ENCODE assay signal across 11 cellular contexts in genomic region chr10:119252051-119252465, GRCh38. TPM values are rescaled to one million over a fixed set of nuclear protein-coding genes. Genes with fewer than 3 reads are reported as not detected.
DNase-seq lines count a peak whose midpoint lies in the region; ATAC-seq and TF ChIP-seq lines count a peak whose summit lies in the region.
"Had no signal": no experiment of that assay in that cellular context is flagged by ENCODE, and none has a peak within 500 bp of the region (broad histone marks: within the 10 kb centered on the region; RNA-seq: fewer than 3 reads in every experiment).

No MANE protein-coding gene starts in this region.

- dilution Hi-C loops in IMR-90 (cut with HindIII; ENCODE audit: low sequenced_read_pairs, unreplicated experiment): no loop called here

- intact Hi-C loops in IMR-90 (cut with micrococcal nuclease) (no loop called here), lower lobe of right lung (cut with DNase I) (loop anchor here (10.0 kb wide), 1 partner anchor 47 kb away; the partner anchor contains the start of gene GRK5), colonic mucosa (cut with DNase I) (no loop called here)

- H2BK5ac ChIP-seq in IMR-90 (ENCODE audit: low read depth, low read length, poor library complexity, severe bottlenecking): peak overlapping the region; percentile 64

- no peaks in the 10 kb centered on the region for H3K9me3 ChIP-seq in IMR-90 (ENCODE audit: control insufficient read depth, insufficient read depth, low read length)
- no peaks in the 10 kb centered on the region for H3K9me3 ChIP-seq in lower lobe of right lung
- H3K9me3 ChIP-seq in thoracic aorta: no peaks in the 10 kb centered on the region
- no peaks in the 10 kb centered on the region for H3K9me3 ChIP-seq in colonic mucosa

- H3K9me3 Mint-ChIP-seq in effector memory CD8-positive, alpha-beta T cell: no peaks in the 10 kb centered on the region
- no peaks in the 10 kb centered on the region for H3K9me3 Mint-ChIP-seq in activated naive CD8-positive, alpha-beta T cell treated with anti-CD3 and anti-CD28 coated beads, Interleukin-2, amount 50 U/mL, for 24 hours

- TF ChIP-seq RAD21 in IMR-90 (IDR thresholded peaks at IDR 0.05; ENCODE audit: low read length): peak; percentile 14; the same call in 1 of the 2 replicates

- H3K23ac ChIP-seq in IMR-90 (ENCODE audit: low read depth, low read length): peak overlapping the region; percentile 10

- H3K56ac ChIP-seq in IMR-90 (ENCODE audit: extremely low read depth, insufficient read depth, low read length): peak overlapping the region; percentile 47

- BruUV-seq in IMR-90 (replicated peaks; lab: Mats Ljungman, UMichigan): no TSS peak

- H3K4ac ChIP-seq in IMR-90 (ENCODE audit: low read depth, low read length): peak overlapping the region; percentile 93

- peak overlapping the region; percentile 21; the same call in 1 of the 2 replicates for H2BK20ac ChIP-seq in IMR-90 (ENCODE audit: low read depth, low read length)

- H2AK5ac ChIP-seq in IMR-90 (ENCODE audit: low read depth, low read length): peak overlapping the region; percentile 97

- peaks cover 3% of the 10 kb centered on the region for H3K36me3 Mint-ChIP-seq in effector memory CD8-positive, alpha-beta T cell (ENCODE audit: insufficient read depth)
- H3K36me3 Mint-ChIP-seq in activated naive CD8-positive, alpha-beta T cell treated with anti-CD3 and anti-CD28 coated beads, Interleukin-2, amount 50 U/mL, for 24 hours (ENCODE audit: low read depth): peaks cover 4% of the 10 kb centered on the region

- peaks cover 34% of the 10 kb centered on the region for H3K9me1 ChIP-seq in IMR-90 (ENCODE audit: insufficient read depth, low read length)

- no peak overlapping the region for H3K4me3 Mint-ChIP-seq in effector memory CD8-positive, alpha-beta T cell
- no peak overlapping the region for H3K4me3 Mint-ChIP-seq in activated naive CD8-positive, alpha-beta T cell treated with anti-CD3 and anti-CD28 coated beads, Interleukin-2, amount 50 U/mL, for 24 hours

- peak overlapping the region; percentile 58 for H4K5ac ChIP-seq in IMR-90 (ENCODE audit: low read depth, low read length)

- H3K27me3 ChIP-seq in IMR-90 (ENCODE audit: control insufficient read depth, insufficient read depth, low read length) (no peaks in the 10 kb centered on the region), lower lobe of right lung (ENCODE audit: low read depth) (no peaks in the 10 kb centered on the region), thoracic aorta (replicated peaks; ENCODE audit: insufficient read depth) (no peaks in the 10 kb centered on the region), colonic mucosa (no peaks in the 10 kb centered on the region)

- peaks cover 68% of the 10 kb centered on the region for H4K20me1 ChIP-seq in IMR-90 (ENCODE audit: insufficient read depth, low read length)

- peak overlapping the region; percentile 86 for H3K14ac ChIP-seq in IMR-90 (replicated peaks; ENCODE audit: low read depth, low read length)

- peak; percentile 31; the same call in 1 of the 2 replicates for TF ChIP-seq CTCF in IMR-90 (conservative IDR thresholded peaks at IDR 0.05; ENCODE audit: low read depth, low read length)
- TF ChIP-seq CTCF in lower lobe of right lung (IDR thresholded peaks at IDR 0.05): peak; percentile 44
- TF ChIP-seq CTCF in thoracic aorta (IDR thresholded peaks at IDR 0.05): peak; percentile 34
- no peak for TF ChIP-seq CTCF in colonic mucosa (IDR thresholded peaks at IDR 0.05)

- H3K27ac ChIP-seq in IMR-90 (ENCODE audit: insufficient read depth, low read length): peak overlapping the region; percentile 87
- peak overlapping the region; percentile 76 for H3K27ac ChIP-seq in lower lobe of right lung
- H3K27ac ChIP-seq in thoracic aorta: peak overlapping the region; percentile 92
- no peak overlapping the region for H3K27ac ChIP-seq in colonic mucosa

- H2BK120ac ChIP-seq in IMR-90 (ENCODE audit: low read depth, low read length): peak overlapping the region; percentile 72

- peak overlapping the region; percentile 63 for H2AK9ac ChIP-seq in IMR-90 (replicated peaks; ENCODE audit: low read depth, low read length, poor library complexity)

- no peak for TF ChIP-seq POLR2A in IMR-90 (IDR thresholded peaks at IDR 0.05; ENCODE audit: low read depth, low read length)

- POLR2A ChIA-PET in IMR-90 (lab: Charles Lee; ENCODE audit: unreplicated experiment): no interaction called here

- ATAC-seq in IMR-90 (ENCODE audit: low read depth) (no peak), lower lobe of right lung (no peak), thoracic aorta (ENCODE audit: insufficient number of reproducible peaks, low FRiP score, low read depth) (no peak), GM21390 (IDR thresholded peaks at IDR 0.05; ENCODE audit: unreplicated experiment) (no peak), HG02870 (IDR thresholded peaks at IDR 0.05; ENCODE audit: unreplicated experiment) (no peak)
- ATAC-seq in effector memory CD8-positive, alpha-beta T cell (replicated peaks): no peak
- no peak for ATAC-seq in activated naive CD8-positive, alpha-beta T cell treated with anti-CD3 and anti-CD28 coated beads, Interleukin-2, amount 50 U/mL, for 24 hours

- H3K18ac ChIP-seq in IMR-90 (ENCODE audit: low read depth, low read length): peak overlapping the region; percentile 61

- peak overlapping the region; percentile 48 for H4K91ac ChIP-seq in IMR-90 (ENCODE audit: insufficient read depth, low read depth, low read length)

- in situ Hi-C loops in IMR-90 (cut with MboI; ENCODE audit: low sequenced_read_pairs): no loop called here

- H3K4me2 ChIP-seq in IMR-90 (ENCODE audit: low read depth, low read length): 0 out of 2 replicates have a peak overlapping the region, but pooled peaks have one; percentile 2

- H2AFZ ChIP-seq in IMR-90 (replicated peaks; ENCODE audit: low read length, poor library complexity): no peak overlapping the region

- H3K36me3 ChIP-seq in IMR-90 (ENCODE audit: control insufficient read depth, insufficient read depth, low read length) (peaks cover 10% of the 10 kb centered on the region), lower lobe of right lung (no peaks in the 10 kb centered on the region), thoracic aorta (no peaks in the 10 kb centered on the region), colonic mucosa (no peaks in the 10 kb centered on the region)

- no CpG with 5 or more reads among the region's 8 CpGs for WGBS in IMR-90 (ENCODE audit: extremely low coverage in 2 of 2, insufficient read length in 1 of 2), 2 experiments

- peak overlapping the region; percentile 37 for H3K9ac ChIP-seq in IMR-90 (ENCODE audit: low read depth, low read length)
- H3K9ac ChIP-seq in colonic mucosa (ENCODE audit: low read depth in 2 of 2, low read length in 2 of 2): peak overlapping the region in 1 of 2 donors; percentile 27

- H3K4me1 Mint-ChIP-seq in effector memory CD8-positive, alpha-beta T cell (ENCODE audit: low read depth in 2 of 2): peaks cover 4 to 8% of the 10 kb centered on the region in 2 donors
- H3K4me1 Mint-ChIP-seq in activated naive CD8-positive, alpha-beta T cell treated with anti-CD3 and anti-CD28 coated beads, Interleukin-2, amount 50 U/mL, for 24 hours: peaks cover 38% of the 10 kb centered on the region

- H3K79me1 ChIP-seq in IMR-90 (ENCODE audit: low read depth in 1 of 2, low read length in 2 of 2): peaks cover 34 to 80% of the 10 kb centered on the region in 2 experiments

- H2BK15ac ChIP-seq in IMR-90 (ENCODE audit: low read depth, low read length): peak overlapping the region; percentile 93

- peak overlapping the region; percentile 25 to 62 for H4K8ac ChIP-seq in IMR-90 (ENCODE audit: low read depth in 2 of 2, low read length in 2 of 2)

- H3K27me3 Mint-ChIP-seq in effector memory CD8-positive, alpha-beta T cell: no peaks in the 10 kb centered on the region
- no peaks in the 10 kb centered on the region for H3K27me3 Mint-ChIP-seq in activated naive CD8-positive, alpha-beta T cell treated with anti-CD3 and anti-CD28 coated beads, Interleukin-2, amount 50 U/mL, for 24 hours

- DNase-seq in IMR-90 (peak; percentile 37), lower lobe of right lung (no peak), thoracic aorta (ENCODE audit: low spot score) (no peak), colonic mucosa (no peak)
- DNase-seq in effector memory CD8-positive, alpha-beta T cell: no peak
- DNase-seq in activated naive CD8-positive, alpha-beta T cell treated with anti-CD3 and anti-CD28 coated beads, Interleukin-2, amount 50 U/mL, for 24 hours: no peak
- DNase-seq: GDM1, NCI-H446 treated with DMSO at 0.1 percent for 48 hours, retina had no signal

- CTCF ChIA-PET in IMR-90 (lab: Yijun Ruan, JAX): interaction anchor here (1.0 kb wide), 2 partner anchors 43 to 194 kb away, joined by 3 read pairs; no protein-coding TSS in a partner anchor

- H3K4me1 ChIP-seq in IMR-90 (ENCODE audit: control insufficient read depth, insufficient read depth, low read length) (peaks cover 47% of the 10 kb centered on the region), lower lobe of right lung (peaks cover 72% of the 10 kb centered on the region), thoracic aorta (ENCODE audit: control insufficient read depth in 1 of 2, low read depth in 2 of 2) (peaks cover 55 to 83% of the 10 kb centered on the region in 2 donors), colonic mucosa (no peaks in the 10 kb centered on the region)

- no peak overlapping the region for H3K4me3 ChIP-seq in IMR-90 (ENCODE audit: insufficient read depth, low read depth, low read length)
- no peak overlapping the region for H3K4me3 ChIP-seq in lower lobe of right lung
- H3K4me3 ChIP-seq in thoracic aorta: no peak overlapping the region
- H3K4me3 ChIP-seq in colonic mucosa: no peak overlapping the region

- H3K27ac Mint-ChIP-seq in effector memory CD8-positive, alpha-beta T cell: peak overlapping the region; percentile 10 to 49
- no peak overlapping the region for H3K27ac Mint-ChIP-seq in activated naive CD8-positive, alpha-beta T cell treated with anti-CD3 and anti-CD28 coated beads, Interleukin-2, amount 50 U/mL, for 24 hours

TF ChIP-seq in IMR-90, 13 proteins besides CTCF, POLR2A, EP300 and RAD21 (continues in another document):
- no peak for TF ChIP-seq BHLHE40 (IDR thresholded peaks at IDR 0.05; ENCODE audit: low read depth, low read length)
- TF ChIP-seq MAZ (IDR thresholded peaks at IDR 0.05; ENCODE audit: borderline replicate concordance, low read depth, low read length): peak; percentile 12; the same call in 1 of the 2 replicates
- TF ChIP-seq MAFK (IDR thresholded peaks at IDR 0.05; ENCODE audit: low read depth, low read length): no peak

RNA-seq across cellular contexts. Expression of gene GRK5, which starts 44.7 kb away (rescaled TPM):
- total RNA-seq in IMR-90 (2012; rRNA removed) (11.9 and 12.9 TPM in 2 replicates), lower lobe of right lung (68.7 TPM), thoracic aorta (10 to 100 TPM; 85.3 to 90.2 TPM), colonic mucosa (10 to 100 TPM in 1 of 2 donors, 1 to 10 TPM in 1; 4.6 to 12.7 TPM)
- 13.7 and 16.3 TPM in 2 replicates for polyA plus RNA-seq in IMR-90 (2012; rRNA removed)
- polyA plus RNA-seq in IMR-90 (2012; cell fraction: cytosol; rRNA removed): 14.9 and 16.1 TPM in 2 replicates
- polyA plus RNA-seq in IMR-90 (2012; cell fraction: nucleus; rRNA removed; ENCODE audit: low replicate concordance): 13.4 and 27.1 TPM in 2 replicates
